1 cellular context compared by ENCODE assay signal in the genomic region with DNA sequence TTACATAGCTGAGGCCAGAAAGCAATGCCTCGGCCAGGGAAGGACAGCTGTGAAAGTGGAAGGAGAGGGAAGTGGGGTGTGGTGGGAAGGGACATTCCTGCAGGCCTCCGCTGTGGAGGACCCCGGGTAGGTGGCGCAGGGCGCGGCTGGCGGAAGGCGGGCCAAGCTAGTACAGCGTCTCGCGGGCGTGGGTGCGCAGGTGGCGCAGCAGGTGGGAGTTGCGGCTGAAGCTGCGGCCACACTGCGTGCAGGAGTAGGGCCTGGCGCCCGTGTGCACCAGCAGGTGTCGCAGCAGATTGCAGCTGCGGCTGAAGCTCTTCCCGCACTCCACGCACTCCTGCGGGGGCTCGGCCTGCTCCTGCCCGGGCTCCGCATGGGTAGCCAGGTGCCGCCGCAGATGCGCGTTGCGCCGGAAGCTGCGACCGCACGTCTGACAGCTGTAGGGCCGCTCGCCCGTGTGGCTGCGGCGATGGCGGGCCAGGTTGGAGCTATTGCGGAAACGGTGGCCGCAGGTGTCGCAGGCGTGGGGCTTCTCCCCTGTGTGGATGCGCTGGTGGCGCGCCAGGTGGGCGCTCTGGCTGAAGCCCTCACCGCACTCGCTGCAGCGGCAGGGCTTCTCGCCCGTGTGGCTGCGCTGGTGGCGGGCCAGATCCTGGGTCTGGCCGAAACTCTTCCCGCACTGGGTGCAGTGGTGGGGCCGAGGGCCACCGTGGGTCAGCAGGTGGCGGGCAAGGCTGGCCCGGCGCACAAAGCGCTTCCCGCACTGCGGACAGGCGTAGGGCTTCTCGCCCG.
A peak's percentile ranks its signal among the peaks of the same experiment; 100 is the strongest.
TF ChIP-seq lines count a peak whose summit lies in the region.

No MANE protein-coding gene starts in this region.

TF ChIP-seq in K562, 482 proteins besides CTCF, POLR2A, EP300 and RAD21:
- TF ChIP-seq PHTF2 (CRISPR knock-in tag; IDR thresholded peaks at IDR 0.05) (no peak), PRPF4 (IDR thresholded peaks at IDR 0.05; ENCODE audit: insufficient read depth, low read depth, low read length, poor library complexity, severe bottlenecking) (no peak), KDM5B (IDR thresholded peaks at IDR 0.05; ENCODE audit: insufficient replicate concordance, low read depth, low read length) (no peak), DIDO1 (tag; IDR thresholded peaks at IDR 0.05; ENCODE audit: low read depth) (no peak), RBM25 (IDR thresholded peaks at IDR 0.05; ENCODE audit: low read depth, low read length, severe bottlenecking) (no peak), TCFL5 (CRISPR knock-in tag; conservative IDR thresholded peaks at IDR 0.05) (no peak), MYC (IDR thresholded peaks at IDR 0.05; ENCODE audit: low read depth, low read length) (no peak), MYC (CRISPR knock-in tag; IDR thresholded peaks at IDR 0.05; ENCODE audit: borderline replicate concordance, low read depth) (no peak), ZKSCAN1 (IDR thresholded peaks at IDR 0.05; ENCODE audit: low read depth, low read length) (peak; percentile 94), HSF4 (CRISPR knock-in tag; IDR thresholded peaks at IDR 0.05; ENCODE audit: borderline replicate concordance) (no peak), RBFOX2 (IDR thresholded peaks at IDR 0.05; ENCODE audit: low read depth, low read length) (no peak), CBFB (CRISPR knock-in tag; IDR thresholded peaks at IDR 0.05) (no peak)
- TF ChIP-seq, protein P1, sequence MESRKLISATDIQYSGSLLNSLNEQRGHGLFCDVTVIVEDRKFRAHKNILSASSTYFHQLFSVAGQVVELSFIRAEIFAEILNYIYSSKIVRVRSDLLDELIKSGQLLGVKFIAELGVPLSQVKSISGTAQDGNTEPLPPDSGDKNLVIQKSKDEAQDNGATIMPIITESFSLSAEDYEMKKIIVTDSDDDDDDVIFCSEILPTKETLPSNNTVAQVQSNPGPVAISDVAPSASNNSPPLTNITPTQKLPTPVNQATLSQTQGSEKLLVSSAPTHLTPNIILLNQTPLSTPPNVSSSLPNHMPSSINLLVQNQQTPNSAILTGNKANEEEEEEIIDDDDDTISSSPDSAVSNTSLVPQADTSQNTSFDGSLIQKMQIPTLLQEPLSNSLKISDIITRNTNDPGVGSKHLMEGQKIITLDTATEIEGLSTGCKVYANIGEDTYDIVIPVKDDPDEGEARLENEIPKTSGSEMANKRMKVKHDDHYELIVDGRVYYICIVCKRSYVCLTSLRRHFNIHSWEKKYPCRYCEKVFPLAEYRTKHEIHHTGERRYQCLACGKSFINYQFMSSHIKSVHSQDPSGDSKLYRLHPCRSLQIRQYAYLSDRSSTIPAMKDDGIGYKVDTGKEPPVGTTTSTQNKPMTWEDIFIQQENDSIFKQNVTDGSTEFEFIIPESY (CRISPR knock-in tag; IDR thresholded peaks at IDR 0.05), result peak; percentile 40; the same call in 1 of the 2 replicates
